In genomic region chr10:78630944-78631838, GRCh38 we compare ENCODE assay signal across 13 cellular contexts.
DNase-seq lines count a peak whose midpoint lies in the region; ATAC-seq and TF ChIP-seq lines count a peak whose summit lies in the region.
"Had no signal": no experiment of that assay in that cellular context is flagged by ENCODE, and none has a peak within 500 bp of the region (broad histone marks: within the 10 kb centered on the region; RNA-seq: fewer than 3 reads in every experiment).

No MANE protein-coding gene starts in this region.

- no peaks in the 10 kb centered on the region for H3K27me3 ChIP-seq in fibroblast of lung (ENCODE audit: control insufficient read depth, insufficient read depth, low read length)
- H3K27me3 ChIP-seq in SJCRH30, result 0 out of 2 replicates have a peak, but pooled peaks cover 3% of the 10 kb centered on the region
- H3K27me3 ChIP-seq in CD4-positive, alpha-beta T cell (ENCODE audit: control insufficient read depth, insufficient read depth, low read length), result no peaks in the 10 kb centered on the region

- H3K9me3 ChIP-seq in fibroblast of lung (ENCODE audit: control insufficient read depth, insufficient read depth, low read depth, low read length) (no peaks in the 10 kb centered on the region), SJCRH30 (replicated peaks) (no peaks in the 10 kb centered on the region)
- no peaks in the 10 kb centered on the region for H3K9me3 ChIP-seq in CD4-positive, alpha-beta T cell (ENCODE audit: control insufficient read depth, low read length)

- H3K4me1 Mint-ChIP-seq in activated T-cell treated with anti-CD3 and anti-CD28 coated beads, Interleukin-2, amount 50 U/mL, for 4 hours (ENCODE audit: low read depth), result no peaks in the 10 kb centered on the region
- H3K4me1 Mint-ChIP-seq in activated T-cell treated with anti-CD3 and anti-CD28 coated beads, Interleukin-2, amount 50 U/mL, for 24 hours (ENCODE audit: low read depth), result peaks cover 6% of the 10 kb centered on the region
- H3K4me1 Mint-ChIP-seq in CD4-positive, alpha-beta T cell (ENCODE audit: low read depth), result no peaks in the 10 kb centered on the region
- H3K4me1 Mint-ChIP-seq: activated B cell treated with CpG ODN at 0.5 μM for 24 hours had no signal

- H3K4me3 Mint-ChIP-seq in activated T-cell treated with anti-CD3 and anti-CD28 coated beads, Interleukin-2, amount 50 U/mL, for 4 hours, result no peak overlapping the region
- no peak overlapping the region for H3K4me3 Mint-ChIP-seq in activated T-cell treated with anti-CD3 and anti-CD28 coated beads, Interleukin-2, amount 50 U/mL, for 24 hours
- H3K4me3 Mint-ChIP-seq in CD4-positive, alpha-beta T cell, result no peak overlapping the region
- H3K4me3 Mint-ChIP-seq: activated B cell treated with CpG ODN at 0.5 μM for 24 hours, B cell, type B pancreatic cell had no signal

- POLR2A ChIA-PET in CD4-positive, alpha-beta T cell (lab: Charles Lee), result no interaction called here

- no peaks in the 10 kb centered on the region for H3K9me3 Mint-ChIP-seq in activated T-cell treated with anti-CD3 and anti-CD28 coated beads, Interleukin-2, amount 50 U/mL, for 4 hours
- H3K9me3 Mint-ChIP-seq in activated T-cell treated with anti-CD3 and anti-CD28 coated beads, Interleukin-2, amount 50 U/mL, for 24 hours, result no peaks in the 10 kb centered on the region
- no peaks in the 10 kb centered on the region for H3K9me3 Mint-ChIP-seq in CD4-positive, alpha-beta T cell
- H3K9me3 Mint-ChIP-seq: activated B cell treated with CpG ODN at 0.5 μM for 24 hours, type B pancreatic cell had no signal

- no peak for DNase-seq in activated T-cell treated with anti-CD3 and anti-CD28 coated beads, Interleukin-2, amount 50 U/mL, for 4 hours
- DNase-seq in activated T-cell treated with anti-CD3 and anti-CD28 coated beads, Interleukin-2, amount 50 U/mL, for 24 hours, result no peak
- peak; percentile 56 to 84 for DNase-seq in fibroblast of lung (ENCODE audit: low read depth in 2 of 2)
- peak; percentile 7 for DNase-seq in stimulated activated CD8-positive, alpha-beta memory T cell treated with anti-CD3 and anti-CD28 coated beads, Interleukin-7, amount 100 ng/mL, for 48 hours (ENCODE audit: extremely low read depth in 1 of 2, low read depth in 1 of 2)
- DNase-seq in SJCRH30, result no peak
- no peak for DNase-seq in DMS53 (lab: John Stamatoyannopoulos, UW)
- DNase-seq in CD4-positive, alpha-beta T cell, result no peak
- DNase-seq: activated B cell treated with CpG ODN at 0.5 μM for 24 hours, amygdala, KG1 had no signal

- H3K9ac ChIP-seq in fibroblast of lung (ENCODE audit: insufficient read depth, low read length), result no peak overlapping the region

- H3K36me3 Mint-ChIP-seq in activated T-cell treated with anti-CD3 and anti-CD28 coated beads, Interleukin-2, amount 50 U/mL, for 4 hours (ENCODE audit: insufficient read depth), result no peaks in the 10 kb centered on the region
- no peaks in the 10 kb centered on the region for H3K36me3 Mint-ChIP-seq in activated T-cell treated with anti-CD3 and anti-CD28 coated beads, Interleukin-2, amount 50 U/mL, for 24 hours (ENCODE audit: low read depth)
- H3K36me3 Mint-ChIP-seq in CD4-positive, alpha-beta T cell (ENCODE audit: low read depth), result no peaks in the 10 kb centered on the region
- H3K36me3 Mint-ChIP-seq: type B pancreatic cell had no signal

- TF ChIP-seq CTCF in fibroblast of lung (conservative IDR thresholded peaks at IDR 0.05 in 1 of 2, IDR thresholded peaks at IDR 0.05 in 1 of 2; ENCODE audit: low read depth in 1 of 2, low read length in 2 of 2), result no peak
- no peak for TF ChIP-seq CTCF in CD4-positive, alpha-beta T cell (IDR thresholded peaks at IDR 0.05)

- H3K27ac ChIP-seq in fibroblast of lung (ENCODE audit: insufficient read depth, low read length) (no peak overlapping the region), SJCRH30 (no peak overlapping the region)
- H3K27ac ChIP-seq in CD4-positive, alpha-beta T cell (ENCODE audit: low read depth, low read length), result no peak overlapping the region

- H3K4me2 ChIP-seq in fibroblast of lung (ENCODE audit: extremely low read depth, insufficient read depth, low read length), result no peak overlapping the region

- H4K20me1 ChIP-seq in fibroblast of lung (ENCODE audit: control insufficient read depth, extremely low read depth, insufficient read depth, low read length), result no peaks in the 10 kb centered on the region

- peaks cover 3% of the 10 kb centered on the region for H3K27me3 Mint-ChIP-seq in activated T-cell treated with anti-CD3 and anti-CD28 coated beads, Interleukin-2, amount 50 U/mL, for 4 hours (ENCODE audit: low read depth)
- peaks cover 6% of the 10 kb centered on the region for H3K27me3 Mint-ChIP-seq in activated T-cell treated with anti-CD3 and anti-CD28 coated beads, Interleukin-2, amount 50 U/mL, for 24 hours
- H3K27me3 Mint-ChIP-seq in CD4-positive, alpha-beta T cell, result peaks cover 5% of the 10 kb centered on the region
- H3K27me3 Mint-ChIP-seq: type B pancreatic cell had no signal

- H2AFZ ChIP-seq in fibroblast of lung (ENCODE audit: low read length), result no peak overlapping the region

- H3K4me3 ChIP-seq in fibroblast of lung (replicated peaks in 1 of 4; ENCODE audit: control extremely low read depth in 1 of 4, insufficient read depth in 1 of 4, low read depth in 3 of 4, low read length in 4 of 4), result no peak overlapping the region
- H3K4me3 ChIP-seq in SJCRH30, result no peak overlapping the region

- peak; percentile 34 to 56 for ATAC-seq in activated T-cell treated with anti-CD3 and anti-CD28 coated beads, Interleukin-2, amount 50 U/mL, for 4 hours
- ATAC-seq in HG03354 (IDR thresholded peaks at IDR 0.05; ENCODE audit: poor library complexity, severe bottlenecking, unreplicated experiment), result peak; percentile 52
- no peak for ATAC-seq in CD4-positive, alpha-beta T cell (ENCODE audit: poor library complexity)

- CTCF ChIA-PET in CD4-positive, alpha-beta T cell (lab: Charles Lee), result no interaction called here

- H3K36me3 ChIP-seq in fibroblast of lung (ENCODE audit: control insufficient read depth, insufficient read depth, low read length) (no peaks in the 10 kb centered on the region), SJCRH30 (no peaks in the 10 kb centered on the region)

- intact Hi-C loops in CD4-positive, alpha-beta T cell (cut with DNase I, micrococcal nuclease), result no loop called here

- H3K79me2 ChIP-seq in fibroblast of lung (ENCODE audit: control insufficient read depth, insufficient read depth, low read length), result no peaks in the 10 kb centered on the region

- H3K4me1 ChIP-seq in fibroblast of lung (ENCODE audit: control insufficient read depth, extremely low read depth, insufficient read depth, low read length) (peaks cover 3% of the 10 kb centered on the region), SJCRH30 (no peaks in the 10 kb centered on the region)

- H3K27ac Mint-ChIP-seq in activated T-cell treated with anti-CD3 and anti-CD28 coated beads, Interleukin-2, amount 50 U/mL, for 24 hours, result no peak overlapping the region
- H3K27ac Mint-ChIP-seq in CD4-positive, alpha-beta T cell, result no peak overlapping the region
- H3K27ac Mint-ChIP-seq: activated B cell treated with CpG ODN at 0.5 μM for 24 hours, B cell, type B pancreatic cell had no signal

Comparison
In these comparisons a context has a peak if more than half of its experiments do, and no peak if none do; other contexts are left out.
1. DNase-seq: peak in fibroblast of lung (2 of 2) and stimulated activated CD8-positive, alpha-beta memory T cell treated with anti-CD3 and anti-CD28 coated beads, Interleukin-7, amount 100 ng/mL, for 48 hours (2 of 2); none in activated T-cell treated with anti-CD3 and anti-CD28 coated beads, Interleukin-2, amount 50 U/mL, for 4 hours (single experiment), activated T-cell treated with anti-CD3 and anti-CD28 coated beads, Interleukin-2, amount 50 U/mL, for 24 hours (single experiment), SJCRH30 (0 of 2), DMS53 (single experiment) and CD4-positive, alpha-beta T cell (0 of 10).